In the genomic region with DNA sequence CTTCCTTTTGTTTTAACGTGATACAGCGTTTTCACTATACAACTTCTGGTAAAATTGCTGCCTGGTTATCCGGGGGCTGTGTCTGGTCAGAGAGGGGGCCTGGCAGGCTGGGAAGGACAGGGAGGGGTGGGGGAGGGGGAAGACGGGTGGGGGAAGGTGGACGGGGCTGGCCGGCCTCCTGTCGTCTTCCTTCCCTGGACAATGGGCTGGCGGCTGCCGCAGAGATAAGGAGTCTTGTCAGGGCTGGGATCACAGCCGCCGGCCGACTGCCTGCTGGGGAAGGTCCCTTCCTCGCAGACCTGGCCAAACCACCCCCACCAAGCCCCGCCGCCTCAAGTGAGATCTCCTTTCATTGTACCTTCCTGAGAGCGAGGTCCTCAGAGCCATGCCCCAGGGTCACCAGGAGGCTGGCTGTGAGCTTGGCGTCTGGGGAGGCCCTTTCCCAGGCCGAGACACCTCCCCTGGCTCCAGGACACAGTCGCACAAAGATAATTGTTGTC, we compare ENCODE assay signal across 12 cellular contexts. TPM values are rescaled to one million over a fixed set of nuclear protein-coding genes. Genes with fewer than 3 reads are reported as not detected.
DNase-seq lines count a peak whose midpoint lies in the region; ATAC-seq and TF ChIP-seq lines count a peak whose summit lies in the region.
"Had no signal": no experiment of that assay in that cellular context is flagged by ENCODE, and none has a peak within 500 bp of the region (broad histone marks: within the 10 kb centered on the region; RNA-seq: fewer than 3 reads in every experiment).

No MANE protein-coding gene starts in this region.

- no peak overlapping the region for H3K4ac ChIP-seq in neuronal stem cell (ENCODE audit: low read length)

- WGBS in heart right ventricle, 2 donors: 13 to 16% methylated on average over 19 of the region's 19 CpGs
- WGBS in neuronal stem cell (ENCODE audit: extremely low coverage in 2 of 2, insufficient read length in 2 of 2, insufficient replicate concordance in 1 of 2), 2 donors: no CpG with 5 or more reads among the region's 19 CpGs

- peak overlapping the region; percentile 34 for H3K4me2 ChIP-seq in neuronal stem cell (ENCODE audit: insufficient read depth, low read length, poor library complexity, severe bottlenecking)

- H2BK15ac ChIP-seq in neuronal stem cell (ENCODE audit: low read length): peak overlapping the region; percentile 67

- peak; percentile 53 to 70 (median 61) for ATAC-seq in heart right ventricle
- no peak for ATAC-seq in GM21528 (IDR thresholded peaks at IDR 0.05; ENCODE audit: low FRiP score, unreplicated experiment)
- ATAC-seq in HG03196 (IDR thresholded peaks at IDR 0.05; ENCODE audit: unreplicated experiment): no peak

- intact Hi-C loops in heart right ventricle (cut with DNase I): no loop called here

- TF ChIP-seq CTCF in BE2C (IDR thresholded peaks at IDR 0.05; ENCODE audit: low read depth, low read length): no peak
- no peak for TF ChIP-seq CTCF in WERI-Rb-1 (IDR thresholded peaks at IDR 0.05; ENCODE audit: low read depth, low read length)
- TF ChIP-seq CTCF in heart right ventricle (IDR thresholded peaks at IDR 0.05): no peak

- peak overlapping the region; percentile 28 for H2AK5ac ChIP-seq in neuronal stem cell (ENCODE audit: low read depth, low read length)

- peaks cover 12% of the 10 kb centered on the region for H3K4me1 ChIP-seq in BE2C
- peaks cover 6 to 34% (median 27%) of the 10 kb centered on the region in 9 donors for H3K4me1 ChIP-seq in heart right ventricle
- H3K4me1 ChIP-seq in neuronal stem cell (ENCODE audit: control insufficient read depth in 2 of 2, insufficient read depth in 1 of 2, low read depth in 1 of 2, low read length in 2 of 2): peaks cover 8 to 11% of the 10 kb centered on the region in 2 donors

- no peaks in the 10 kb centered on the region for H3K27me3 ChIP-seq in BE2C
- H3K27me3 ChIP-seq in WERI-Rb-1 (ENCODE audit: insufficient read depth, low read depth, severe bottlenecking): no peaks in the 10 kb centered on the region
- no peaks in the 10 kb centered on the region for H3K27me3 ChIP-seq in heart right ventricle
- H3K27me3 ChIP-seq in neuronal stem cell (ENCODE audit: control insufficient read depth in 3 of 3, insufficient read depth in 3 of 3, low read depth in 1 of 3, low read length in 3 of 3): no peaks in the 10 kb centered on the region

- peak overlapping the region; percentile 59 for H3K27ac ChIP-seq in WERI-Rb-1
- peak overlapping the region in 9 of 10 donors; percentile 41 to 87 (median 61) for H3K27ac ChIP-seq in heart right ventricle
- no peak overlapping the region for H3K27ac ChIP-seq in neuronal stem cell (replicated peaks; ENCODE audit: low read length)

- peak overlapping the region; percentile 44 for H3K9ac ChIP-seq in neuronal stem cell (ENCODE audit: low read depth, low read length, poor library complexity)

- H3K23ac ChIP-seq in neuronal stem cell (ENCODE audit: low read depth, low read length, poor library complexity): peak overlapping the region; percentile 80

- H3K9me3 ChIP-seq in BE2C (no peaks in the 10 kb centered on the region), WERI-Rb-1 (ENCODE audit: severe bottlenecking) (no peaks in the 10 kb centered on the region), heart right ventricle (no peaks in the 10 kb centered on the region), neuronal stem cell (replicated peaks in 1 of 2; ENCODE audit: control insufficient read depth in 2 of 2, insufficient read depth in 1 of 2, low read depth in 1 of 2, low read length in 2 of 2) (peaks cover 0 to 2% of the 10 kb centered on the region in 2 donors)

- H2BK120ac ChIP-seq in neuronal stem cell (ENCODE audit: low read depth, low read length): peak overlapping the region; percentile 50

- H4K8ac ChIP-seq in neuronal stem cell (ENCODE audit: low read depth, low read length): peak overlapping the region; percentile 43

- peak; percentile 77 for DNase-seq in BE2C
- DNase-seq in WERI-Rb-1: no peak
- peak; percentile 73 to 77 for DNase-seq in heart right ventricle
- no peak for DNase-seq in neuronal stem cell (ENCODE audit: low spot score)
- no peak for DNase-seq in COLO829 (ENCODE audit: low spot score)
- DNase-seq in NCI-H1694 (lab: John Stamatoyannopoulos, UW): no peak
- DNase-seq: activated CD4-positive, alpha-beta memory T cell treated with anti-CD3 and anti-CD28 coated beads for 36 hours; amniotic stem cell; NCI-H2081 treated with DMSO at 0.1 percent for 48 hours; SHP77 had no signal

- peak overlapping the region; percentile 95 for H4K91ac ChIP-seq in neuronal stem cell (ENCODE audit: low read depth, low read length, poor library complexity)

- peak overlapping the region; percentile 99 for H2AFZ ChIP-seq in neuronal stem cell (ENCODE audit: low read length)

- H3K4me3 ChIP-seq in BE2C (ENCODE audit: low read depth, low read length): peak overlapping the region; percentile 41
- no peak overlapping the region for H3K4me3 ChIP-seq in WERI-Rb-1 (ENCODE audit: low read depth, low read length)
- peak overlapping the region in 7 of 10 donors; percentile 16 to 33 (median 22) for H3K4me3 ChIP-seq in heart right ventricle
- H3K4me3 ChIP-seq in neuronal stem cell (ENCODE audit: low read length in 2 of 2): peak overlapping the region in 1 of 2 donors; percentile 42

- H2BK5ac ChIP-seq in neuronal stem cell (ENCODE audit: low read length): no peak overlapping the region

- no peaks in the 10 kb centered on the region for H3K36me3 ChIP-seq in BE2C
- H3K36me3 ChIP-seq in WERI-Rb-1: no peaks in the 10 kb centered on the region
- H3K36me3 ChIP-seq in heart right ventricle: no peaks in the 10 kb centered on the region
- H3K36me3 ChIP-seq in neuronal stem cell (replicated peaks in 1 of 2; ENCODE audit: control insufficient read depth in 2 of 2, insufficient read depth in 2 of 2, low read length in 2 of 2): no peaks in the 10 kb centered on the region

- H3K79me1 ChIP-seq in neuronal stem cell (ENCODE audit: low read depth, low read length): no peaks in the 10 kb centered on the region

- peak overlapping the region; percentile 97 for H3K18ac ChIP-seq in neuronal stem cell (ENCODE audit: low read length)

- no peak overlapping the region for H3K14ac ChIP-seq in neuronal stem cell (ENCODE audit: low read length)

- H2BK12ac ChIP-seq in neuronal stem cell (ENCODE audit: low read length): no peak overlapping the region

RNA-seq across cellular contexts. Expression of a gene that starts 17.8 kb away (rescaled TPM):
- polyA plus RNA-seq in BE2C (2012; ENCODE audit: insufficient read depth, insufficient read length, low read depth): 1,215 TPM
- 10 to 100 TPM in 7 of 10 donors, 1 to 10 TPM in 3; 7.9 to 42.6 (median 15.9) TPM for total RNA-seq in heart right ventricle
- polyA plus RNA-seq in heart right ventricle: 10 to 100 TPM in 1 of 2 donors, 1 to 10 TPM in 1; 6.9 to 24.0 TPM
- polyA plus RNA-seq in neuronal stem cell (2013, experiment 1 of 2): 203 TPM
- polyA plus RNA-seq in neuronal stem cell (2013, experiment 2 of 2): 202 TPM

RNA-seq across cellular contexts. Expression of a gene that starts 44.4 kb away (rescaled TPM):
- 7,387 TPM for polyA plus RNA-seq in BE2C (2012; ENCODE audit: insufficient read depth, insufficient read length, low read depth)
- 1,000 to 10,000 TPM in 2 of 10 donors, 100 to 1,000 TPM in 8; 477 to 1,905 (median 620) TPM for total RNA-seq in heart right ventricle
- polyA plus RNA-seq in heart right ventricle: 1,000 to 10,000 TPM; 1,890 to 3,093 TPM
- polyA plus RNA-seq in neuronal stem cell (2013, experiment 1 of 2): 6,691 TPM
- 6,867 TPM for polyA plus RNA-seq in neuronal stem cell (2013, experiment 2 of 2)

Comparison
In these comparisons a context has a peak if more than half of its experiments do, and no peak if none do; other contexts are left out.
1. DNase-seq: peak in BE2C (single experiment) and heart right ventricle (2 of 2); none in WERI-Rb-1 (single experiment), neuronal stem cell (single experiment), COLO829 (single experiment) and NCI-H1694 (single experiment).
2. ATAC-seq: peak in heart right ventricle (8 of 8); none in GM21528 (single experiment) and HG03196 (single experiment).